ENCODE assay signal across 8 cellular contexts in the genomic region with DNA sequence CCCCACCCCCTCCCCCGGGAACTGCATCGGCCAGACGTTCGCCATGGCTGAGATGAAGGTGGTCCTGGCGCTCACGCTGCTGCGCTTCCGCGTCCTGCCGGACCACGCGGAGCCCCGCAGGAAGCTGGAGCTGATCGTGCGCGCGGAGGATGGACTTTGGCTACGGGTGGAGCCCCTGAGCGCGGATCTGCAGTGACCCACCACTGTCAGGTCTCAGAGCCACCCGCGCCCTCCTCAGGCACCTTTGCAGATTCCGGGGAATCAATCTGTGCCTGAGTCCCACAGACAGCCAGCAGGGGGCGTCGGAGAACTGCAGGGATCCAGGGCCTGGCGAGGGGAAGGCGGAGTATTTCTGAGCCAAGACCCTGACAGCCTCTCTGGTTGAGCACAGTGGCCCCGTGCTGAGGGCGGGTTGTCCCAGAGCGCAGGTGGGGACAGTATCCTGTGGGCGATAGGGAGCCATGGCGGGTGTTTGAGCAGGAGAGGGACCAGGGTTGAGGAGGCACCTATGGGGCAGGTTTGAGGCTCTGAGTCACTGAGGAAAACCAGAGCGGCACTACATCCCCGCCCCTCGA.
DNase-seq lines count a peak whose midpoint lies in the region; ATAC-seq lines count a peak whose summit lies in the region.

No MANE protein-coding gene starts in this region.

- H3K27ac Mint-ChIP-seq in central memory CD8-positive, alpha-beta T cell (ENCODE audit: low read depth): no peak overlapping the region

- H3K9me3 Mint-ChIP-seq in central memory CD8-positive, alpha-beta T cell: no peaks in the 10 kb centered on the region

- peak; percentile 73 for ATAC-seq in central memory CD8-positive, alpha-beta T cell (replicated peaks; ENCODE audit: extremely low read depth, poor library complexity, severe bottlenecking)
- no peak for ATAC-seq in GM21529 (IDR thresholded peaks at IDR 0.05; ENCODE audit: unreplicated experiment)

- H3K4me3 Mint-ChIP-seq in central memory CD8-positive, alpha-beta T cell: no peak overlapping the region

- DNase-seq in NCI-H1417 (lab: John Stamatoyannopoulos, UW) (peak; percentile 2 to 36 (median 7)), NCI-H1417 treated with DMSO at 0.1 percent for 48 hours (lab: John Stamatoyannopoulos, UW) (no peak), NCI-H2171 (lab: John Stamatoyannopoulos, UW) (peak; percentile 23), kidney tubule cell (ENCODE audit: low spot score) (peak; percentile 65)
- peak; percentile 71 for DNase-seq in activated CD4-positive, alpha-beta T cell treated with anti-CD3 and anti-CD28 coated beads for 1 hour
- peak; percentile 65 to 77 for DNase-seq in central memory CD8-positive, alpha-beta T cell (ENCODE audit: low spot score in 2 of 2)
- DNase-seq in stimulated activated CD4-positive, alpha-beta T cell treated with anti-CD3 and anti-CD28 coated beads, Interleukin-4, amount 100 ng/mL, for 24 hours: peak; percentile 87

- H3K36me3 Mint-ChIP-seq in central memory CD8-positive, alpha-beta T cell (ENCODE audit: insufficient read depth): no peaks in the 10 kb centered on the region

- peaks cover 39% of the 10 kb centered on the region for H3K27me3 Mint-ChIP-seq in central memory CD8-positive, alpha-beta T cell

- H3K4me1 Mint-ChIP-seq in central memory CD8-positive, alpha-beta T cell: no peaks in the 10 kb centered on the region
